In genomic region chr6:113594726-113595125, GRCh38 we compare ENCODE assay signal across 25 cellular contexts.
DNase-seq lines count a peak whose midpoint lies in the region; ATAC-seq and TF ChIP-seq lines count a peak whose summit lies in the region.
"Had no signal": no experiment of that assay in that cellular context is flagged by ENCODE, and none has a peak within 500 bp of the region (broad histone marks: within the 10 kb centered on the region; RNA-seq: fewer than 3 reads in every experiment).

No MANE protein-coding gene starts in this region.

- no peaks in the 10 kb centered on the region for H3K27me3 Mint-ChIP-seq in nephron (ENCODE audit: low read depth)
- H3K27me3 Mint-ChIP-seq: activated CD4-positive, alpha-beta T cell treated with anti-CD3 and anti-CD28 coated beads, Interleukin-2, amount 10 ng/mL, durations not matched to agents 24 days and 14 days; stimulated activated memory B cell treated with anti-CD40 and anti-IgM and Interleukin-4, amounts not matched to agents 10 μg/mL and 1 μg/mL and 100 μg/mL, for 72 hours; T-helper 17 cell had no signal

- no peak overlapping the region for H3K4me3 Mint-ChIP-seq in nephron
- H3K4me3 Mint-ChIP-seq: activated CD4-positive, alpha-beta T cell treated with anti-CD3 and anti-CD28 coated beads, Interleukin-2, amount 10 ng/mL, durations not matched to agents 24 days and 14 days; activated naive CD4-positive, alpha-beta T cell treated with anti-CD3 and anti-CD28 coated beads for 36 hours; activated T-cell treated with anti-CD3 and anti-CD28 coated beads, Interleukin-2, amount 50 U/mL, for 72 hours; endodermal cell; stimulated activated memory B cell treated with anti-CD40 and anti-IgM and Interleukin-4, amounts not matched to agents 10 μg/mL and 1 μg/mL and 100 μg/mL, for 72 hours; T-helper 17 cell had no signal

- intact Hi-C loops in left lung (cut with DNase I) = no loop called here

- no peaks in the 10 kb centered on the region for H3K36me3 Mint-ChIP-seq in nephron (ENCODE audit: low read depth)
- H3K36me3 Mint-ChIP-seq: stimulated activated memory B cell treated with anti-CD40 and anti-IgM and Interleukin-4, amounts not matched to agents 10 μg/mL and 1 μg/mL and 100 μg/mL, for 72 hours had no signal

- H3K27ac Mint-ChIP-seq in nephron = peak overlapping the region; percentile 59 to 79 (median 71)
- H3K27ac Mint-ChIP-seq: activated CD4-positive, alpha-beta T cell treated with anti-CD3 and anti-CD28 coated beads, Interleukin-2, amount 10 ng/mL, durations not matched to agents 24 days and 14 days; activated naive CD4-positive, alpha-beta T cell treated with anti-CD3 and anti-CD28 coated beads for 36 hours; activated T-cell treated with anti-CD3 and anti-CD28 coated beads, Interleukin-2, amount 50 U/mL, for 72 hours; endodermal cell; stimulated activated memory B cell treated with anti-CD40 and anti-IgM and Interleukin-4, amounts not matched to agents 10 μg/mL and 1 μg/mL and 100 μg/mL, for 72 hours; T-helper 17 cell had no signal

- no peaks in the 10 kb centered on the region for H3K9me3 ChIP-seq in left lung
- H3K9me3 ChIP-seq: SJSA1, suprapubic skin, uterus had no signal

- peaks cover 0 to 6% of the 10 kb centered on the region in 2 donors for H3K4me1 ChIP-seq in left lung

- H3K27ac ChIP-seq in left lung = no peak overlapping the region
- H3K27ac ChIP-seq: C4-2B, coronary artery, SJSA1, suprapubic skin had no signal

- TF ChIP-seq CTCF in epithelial cell of esophagus (IDR thresholded peaks at IDR 0.05; ENCODE audit: insufficient read depth, low read depth, low read length, missing control alignments) (peak; percentile 12), nephron (IDR thresholded peaks at IDR 0.05; ENCODE audit: unreplicated experiment in 3 of 3) (no peak), left lung (IDR thresholded peaks at IDR 0.05) (no peak)

- H3K36me3 ChIP-seq in left lung = no peaks in the 10 kb centered on the region
- H3K36me3 ChIP-seq: SJSA1, suprapubic skin, uterus had no signal

- ATAC-seq in left lung (no peak), HG03139 (IDR thresholded peaks at IDR 0.05; ENCODE audit: unreplicated experiment) (no peak)
- ATAC-seq: activated T-cell treated with anti-CD3 and anti-CD28 coated beads, Interleukin-2, amount 50 U/mL, for 72 hours; stimulated activated memory B cell treated with anti-CD40 and anti-IgM and Interleukin-4, amounts not matched to agents 10 μg/mL and 1 μg/mL and 100 μg/mL, for 72 hours; T-helper 17 cell had no signal

- H3K4me3 ChIP-seq in epithelial cell of esophagus (ENCODE audit: low read length) (no peak overlapping the region), left lung (no peak overlapping the region)
- H3K4me3 ChIP-seq: coronary artery, SJSA1, suprapubic skin, uterus had no signal

- no peaks in the 10 kb centered on the region for H3K27me3 ChIP-seq in left lung
- H3K27me3 ChIP-seq: SJSA1, suprapubic skin, uterus had no signal

- H3K9me3 Mint-ChIP-seq in nephron = no peaks in the 10 kb centered on the region
- H3K9me3 Mint-ChIP-seq: activated CD4-positive, alpha-beta T cell treated with anti-CD3 and anti-CD28 coated beads, Interleukin-2, amount 10 ng/mL, durations not matched to agents 24 days and 14 days; activated naive CD4-positive, alpha-beta T cell treated with anti-CD3 and anti-CD28 coated beads for 36 hours; stimulated activated memory B cell treated with anti-CD40 and anti-IgM and Interleukin-4, amounts not matched to agents 10 μg/mL and 1 μg/mL and 100 μg/mL, for 72 hours had no signal

- peaks cover 62% of the 10 kb centered on the region for H3K4me1 Mint-ChIP-seq in nephron
- H3K4me1 Mint-ChIP-seq: activated CD4-positive, alpha-beta T cell treated with anti-CD3 and anti-CD28 coated beads, Interleukin-2, amount 10 ng/mL, durations not matched to agents 24 days and 14 days; T-helper 17 cell had no signal

- DNase-seq in DMS53 treated with DMSO at 0.1 percent for 48 hours (lab: John Stamatoyannopoulos, UW; ENCODE audit: unreplicated experiment) = peak; percentile 15
- DNase-seq in M059J (ENCODE audit: low read depth) = peak; percentile 26
- DNase-seq in epithelial cell of esophagus (ENCODE audit: low read depth) = peak; percentile 42
- no peak for DNase-seq in SKM-1 (lab: John Stamatoyannopoulos, UW; ENCODE audit: unreplicated experiment)
- DNase-seq in left lung = no peak
- no peak for DNase-seq in COR-L47 (lab: John Stamatoyannopoulos, UW)
- DNase-seq: activated CD4-positive, alpha-beta T cell treated with anti-CD3 and anti-CD28 coated beads, Interleukin-2, amount 10 ng/mL, durations not matched to agents 24 days and 14 days; activated naive CD4-positive, alpha-beta T cell treated with anti-CD3 and anti-CD28 coated beads for 36 hours; activated T-cell treated with anti-CD3 and anti-CD28 coated beads, Interleukin-2, amount 50 U/mL, for 72 hours; endodermal cell; HCEC 1CT; IMR-90; NCI-H1417 treated with DMSO at 0.1 percent for 48 hours; NCI-H510A; occipital lobe; stimulated activated CD4-positive, alpha-beta T cell treated with anti-CD3 and anti-CD28 coated beads, Interleukin-4, amount 100 ng/mL, for 1 hour; T-helper 17 cell had no signal

Comparison
In these comparisons a context has a peak if more than half of its experiments do, and no peak if none do; other contexts are left out.
1. DNase-seq: peak in DMS53 treated with DMSO at 0.1 percent for 48 hours (single experiment), M059J (single experiment) and epithelial cell of esophagus (single experiment); none in SKM-1 (single experiment), left lung (0 of 2) and COR-L47 (single experiment).